1 cellular context compared by ENCODE assay signal in genomic region chr16:30984669-30985400, GRCh38.
TF ChIP-seq lines count a peak whose summit lies in the region.

Gene HSD3B7 (plus strand): TSS chr16:30985207. CDS start chr16:30985659, 452 bp downstream.

TF ChIP-seq in HepG2, 621 proteins besides CTCF, POLR2A, EP300 and RAD21 (continued from another document and continues in another):
- 0 out of 2 replicates have a peak, but pooled peaks have one; percentile 15 for TF ChIP-seq TGIF2 (CRISPR knock-in tag; IDR thresholded peaks at IDR 0.05)
- TF ChIP-seq XRCC5 (optimal IDR thresholded peaks at IDR 0.05; ENCODE audit: low read length) = peak; percentile 91
- TF ChIP-seq ZNF792 (CRISPR knock-in tag; IDR thresholded peaks at IDR 0.05) = peak; percentile 28; the same call in 1 of the 2 replicates
- TF ChIP-seq AHR (CRISPR knock-in tag; IDR thresholded peaks at IDR 0.05) = no peak; the same call in 1 of the 2 replicates
- no peak for TF ChIP-seq ZNF562 (CRISPR knock-in tag; IDR thresholded peaks at IDR 0.05; ENCODE audit: borderline replicate concordance)
- TF ChIP-seq HOXD1 (CRISPR knock-in tag; IDR thresholded peaks at IDR 0.05) = no peak
- no peak for TF ChIP-seq ZUFSP (CRISPR knock-in tag; IDR thresholded peaks at IDR 0.05; ENCODE audit: borderline replicate concordance)
- TF ChIP-seq MXI1 (IDR thresholded peaks at IDR 0.05; ENCODE audit: borderline replicate concordance, low read depth, low read length) = peak; percentile 77; the same call in 2 of the 3 replicates
- TF ChIP-seq ZNF24 (IDR thresholded peaks at IDR 0.05) = no peak
- TF ChIP-seq HHEX (CRISPR knock-in tag; IDR thresholded peaks at IDR 0.05) = no peak
- no peak for TF ChIP-seq GZF1 (CRISPR knock-in tag; IDR thresholded peaks at IDR 0.05)
- TF ChIP-seq, protein P1, sequence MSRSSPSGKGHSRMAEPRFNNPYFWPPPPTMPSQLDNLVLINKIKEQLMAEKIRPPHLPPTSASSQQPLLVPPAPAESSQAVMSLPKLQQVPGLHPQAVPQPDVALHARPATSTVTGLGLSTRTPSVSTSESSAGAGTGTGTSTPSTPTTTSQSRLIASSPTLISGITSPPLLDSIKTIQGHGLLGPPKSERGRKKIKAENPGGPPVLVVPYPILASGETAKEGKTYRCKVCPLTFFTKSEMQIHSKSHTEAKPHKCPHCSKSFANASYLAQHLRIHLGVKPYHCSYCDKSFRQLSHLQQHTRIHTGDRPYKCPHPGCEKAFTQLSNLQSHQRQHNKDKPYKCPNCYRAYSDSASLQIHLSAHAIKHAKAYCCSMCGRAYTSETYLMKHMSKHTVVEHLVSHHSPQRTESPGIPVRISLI (CRISPR knock-in tag; IDR thresholded peaks at IDR 0.05; ENCODE audit: borderline replicate concordance) = no peak
- TF ChIP-seq ZBTB8A (CRISPR knock-in tag; IDR thresholded peaks at IDR 0.05; ENCODE audit: borderline replicate concordance, low read depth) = no peak
- 0 out of 2 replicates have a peak, but pooled peaks have one; percentile 41 for TF ChIP-seq ZNF558 (CRISPR knock-in tag; IDR thresholded peaks at IDR 0.05; ENCODE audit: borderline replicate concordance)
- no peak for TF ChIP-seq ZNF619 (CRISPR knock-in tag; IDR thresholded peaks at IDR 0.05)
- TF ChIP-seq, protein P2, sequence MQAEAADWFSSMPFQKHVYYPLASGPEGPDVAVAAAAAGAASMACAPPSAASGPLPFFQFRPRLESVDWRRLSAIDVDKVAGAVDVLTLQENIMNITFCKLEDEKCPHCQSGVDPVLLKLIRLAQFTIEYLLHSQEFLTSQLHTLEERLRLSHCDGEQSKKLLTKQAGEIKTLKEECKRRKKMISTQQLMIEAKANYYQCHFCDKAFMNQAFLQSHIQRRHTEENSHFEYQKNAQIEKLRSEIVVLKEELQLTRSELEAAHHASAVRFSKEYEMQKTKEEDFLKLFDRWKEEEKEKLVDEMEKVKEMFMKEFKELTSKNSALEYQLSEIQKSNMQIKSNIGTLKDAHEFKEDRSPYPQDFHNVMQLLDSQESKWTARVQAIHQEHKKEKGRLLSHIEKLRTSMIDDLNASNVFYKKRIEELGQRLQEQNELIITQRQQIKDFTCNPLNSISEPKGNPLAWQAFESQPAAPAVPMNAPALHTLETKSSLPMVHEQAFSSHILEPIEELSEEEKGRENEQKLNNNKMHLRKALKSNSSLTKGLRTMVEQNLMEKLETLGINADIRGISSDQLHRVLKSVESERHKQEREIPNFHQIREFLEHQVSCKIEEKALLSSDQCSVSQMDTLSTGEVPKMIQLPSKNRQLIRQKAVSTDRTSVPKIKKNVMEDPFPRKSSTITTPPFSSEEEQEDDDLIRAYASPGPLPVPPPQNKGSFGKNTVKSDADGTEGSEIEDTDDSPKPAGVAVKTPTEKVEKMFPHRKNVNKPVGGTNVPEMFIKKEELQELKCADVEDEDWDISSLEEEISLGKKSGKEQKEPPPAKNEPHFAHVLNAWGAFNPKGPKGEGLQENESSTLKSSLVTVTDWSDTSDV (CRISPR knock-in tag; IDR thresholded peaks at IDR 0.05) = no peak
- TF ChIP-seq SOX6 (IDR thresholded peaks at IDR 0.05) = no peak
- peak; percentile 62 for TF ChIP-seq SOX6 (CRISPR knock-in tag; IDR thresholded peaks at IDR 0.05)
- TF ChIP-seq YEATS4 (CRISPR knock-in tag; IDR thresholded peaks at IDR 0.05; ENCODE audit: borderline replicate concordance) = no peak; the same call in 1 of the 2 replicates
- TF ChIP-seq CENPT (CRISPR knock-in tag; IDR thresholded peaks at IDR 0.05; ENCODE audit: low read depth) = no peak
- TF ChIP-seq ZNF274 (CRISPR knock-in tag; IDR thresholded peaks at IDR 0.05) = no peak
- TF ChIP-seq CC2D1A (CRISPR knock-in tag; IDR thresholded peaks at IDR 0.05) = 0 out of 2 replicates have a peak, but pooled peaks have one; percentile 63
- TF ChIP-seq KLF6 (CRISPR knock-in tag; IDR thresholded peaks at IDR 0.05) = no peak; the same call in 1 of the 2 replicates
- peak; percentile 9; the same call in 1 of the 2 replicates for TF ChIP-seq ZC3H13 (CRISPR knock-in tag; IDR thresholded peaks at IDR 0.05)
- TF ChIP-seq TSC22D2 (CRISPR knock-in tag; IDR thresholded peaks at IDR 0.05; ENCODE audit: borderline replicate concordance) = 0 out of 2 replicates have a peak, but pooled peaks have one; percentile 21
- TF ChIP-seq ZNF3 (CRISPR knock-in tag; IDR thresholded peaks at IDR 0.05) = no peak
- TF ChIP-seq ZNF543 (CRISPR knock-in tag; IDR thresholded peaks at IDR 0.05) = no peak
- TF ChIP-seq GMEB2 (CRISPR knock-in tag; IDR thresholded peaks at IDR 0.05; ENCODE audit: low read depth) = no peak
- TF ChIP-seq SMYD3 (CRISPR knock-in tag; IDR thresholded peaks at IDR 0.05) = no peak
- peak; percentile 45; the same call in 1 of the 2 replicates for TF ChIP-seq ZBTB49 (CRISPR knock-in tag; IDR thresholded peaks at IDR 0.05; ENCODE audit: borderline replicate concordance)
- TF ChIP-seq PAF1 (CRISPR knock-in tag; IDR thresholded peaks at IDR 0.05) = no peak
- TF ChIP-seq ARNTL (CRISPR knock-in tag; IDR thresholded peaks at IDR 0.05) = no peak; the same call in 1 of the 2 replicates
- TF ChIP-seq PITX1 (CRISPR knock-in tag; IDR thresholded peaks at IDR 0.05) = no peak
- TF ChIP-seq, protein P3, sequence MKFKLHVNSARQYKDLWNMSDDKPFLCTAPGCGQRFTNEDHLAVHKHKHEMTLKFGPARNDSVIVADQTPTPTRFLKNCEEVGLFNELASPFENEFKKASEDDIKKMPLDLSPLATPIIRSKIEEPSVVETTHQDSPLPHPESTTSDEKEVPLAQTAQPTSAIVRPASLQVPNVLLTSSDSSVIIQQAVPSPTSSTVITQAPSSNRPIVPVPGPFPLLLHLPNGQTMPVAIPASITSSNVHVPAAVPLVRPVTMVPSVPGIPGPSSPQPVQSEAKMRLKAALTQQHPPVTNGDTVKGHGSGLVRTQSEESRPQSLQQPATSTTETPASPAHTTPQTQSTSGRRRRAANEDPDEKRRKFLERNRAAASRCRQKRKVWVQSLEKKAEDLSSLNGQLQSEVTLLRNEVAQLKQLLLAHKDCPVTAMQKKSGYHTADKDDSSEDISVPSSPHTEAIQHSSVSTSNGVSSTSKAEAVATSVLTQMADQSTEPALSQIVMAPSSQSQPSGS (CRISPR knock-in tag; IDR thresholded peaks at IDR 0.05) = 0 out of 2 replicates have a peak, but pooled peaks have one; percentile 29
- no peak for TF ChIP-seq ADNP (CRISPR knock-in tag; IDR thresholded peaks at IDR 0.05)
- TF ChIP-seq SMC3 (IDR thresholded peaks at IDR 0.05; ENCODE audit: low read length) = peak; percentile 84
- TF ChIP-seq ERF (CRISPR knock-in tag; IDR thresholded peaks at IDR 0.05) = peak; percentile 86
- no peak for TF ChIP-seq CHCHD3 (CRISPR knock-in tag; IDR thresholded peaks at IDR 0.05)
- no peak for TF ChIP-seq ZNF143 (CRISPR knock-in tag; IDR thresholded peaks at IDR 0.05)
- TF ChIP-seq SALL1 (CRISPR knock-in tag; IDR thresholded peaks at IDR 0.05) = no peak; the same call in 1 of the 2 replicates
- TF ChIP-seq NONO (IDR thresholded peaks at IDR 0.05) = no peak
- 0 out of 2 replicates have a peak, but pooled peaks have one; percentile 14 for TF ChIP-seq NONO (CRISPR knock-in tag; conservative IDR thresholded peaks at IDR 0.05)
- no peak for TF ChIP-seq GABPA (IDR thresholded peaks at IDR 0.05; ENCODE audit: low read depth, low read length)
- TF ChIP-seq GABPA (CRISPR knock-in tag; IDR thresholded peaks at IDR 0.05; ENCODE audit: low read depth) = peak; percentile 61
- 0 out of 2 replicates have a peak, but pooled peaks have one; percentile 76 for TF ChIP-seq TOE1 (CRISPR knock-in tag; IDR thresholded peaks at IDR 0.05)
- peak; percentile 70 for TF ChIP-seq GABPB1 (CRISPR knock-in tag; IDR thresholded peaks at IDR 0.05)
- TF ChIP-seq KAT2B (IDR thresholded peaks at IDR 0.05; ENCODE audit: borderline replicate concordance, low read depth, low read length) = no peak
- 0 out of 2 replicates have a peak, but pooled peaks have one; percentile 49 for TF ChIP-seq ZNF776 (CRISPR knock-in tag; IDR thresholded peaks at IDR 0.05)
- no peak for TF ChIP-seq SIN3A (IDR thresholded peaks at IDR 0.05; ENCODE audit: borderline replicate concordance, low read depth, low read length)
- TF ChIP-seq LCORL (IDR thresholded peaks at IDR 0.05) = no peak
- TF ChIP-seq LCORL (CRISPR knock-in tag; IDR thresholded peaks at IDR 0.05) = no peak; the same call in 1 of the 2 replicates
- TF ChIP-seq ZMYM3 (CRISPR knock-in tag; IDR thresholded peaks at IDR 0.05) = no peak
- TF ChIP-seq PRDM10 (CRISPR knock-in tag; IDR thresholded peaks at IDR 0.05; ENCODE audit: low read depth) = peak; percentile 28; the same call in 1 of the 2 replicates
- TF ChIP-seq ZNF510 (CRISPR knock-in tag; IDR thresholded peaks at IDR 0.05; ENCODE audit: low read depth) = no peak; the same call in 1 of the 2 replicates
- TF ChIP-seq ZSCAN25 (CRISPR knock-in tag; IDR thresholded peaks at IDR 0.05) = no peak
- no peak for TF ChIP-seq MEF2D (CRISPR knock-in tag; IDR thresholded peaks at IDR 0.05)
- peak; percentile 59; the same call in 1 of the 2 replicates for TF ChIP-seq KAT7 (CRISPR knock-in tag; IDR thresholded peaks at IDR 0.05; ENCODE audit: borderline replicate concordance)
- no peak; the same call in 1 of the 2 replicates for TF ChIP-seq ZNF670 (CRISPR knock-in tag; IDR thresholded peaks at IDR 0.05; ENCODE audit: borderline replicate concordance)
- TF ChIP-seq, protein P4, sequence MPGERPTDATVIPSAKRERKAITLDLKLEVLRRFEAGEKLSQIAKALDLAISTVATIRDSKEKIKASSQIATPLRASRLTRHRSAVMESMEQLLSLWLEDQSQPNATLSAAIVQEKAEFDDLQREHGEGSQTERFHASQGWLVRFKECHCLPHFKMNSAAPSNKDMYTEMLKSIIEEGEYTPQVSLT (CRISPR knock-in tag; IDR thresholded peaks at IDR 0.05; ENCODE audit: borderline replicate concordance, low read depth) = no peak
- TF ChIP-seq ZNF777 (CRISPR knock-in tag; IDR thresholded peaks at IDR 0.05) = no peak; the same call in none of the 2 replicates
- peak; percentile 60; the same call in 1 of the 2 replicates for TF ChIP-seq KAT8 (CRISPR knock-in tag; IDR thresholded peaks at IDR 0.05)
- no peak for TF ChIP-seq ZNF556 (CRISPR knock-in tag; IDR thresholded peaks at IDR 0.05; ENCODE audit: borderline replicate concordance)
